8 cellular contexts compared by ENCODE assay signal in the genomic region with DNA sequence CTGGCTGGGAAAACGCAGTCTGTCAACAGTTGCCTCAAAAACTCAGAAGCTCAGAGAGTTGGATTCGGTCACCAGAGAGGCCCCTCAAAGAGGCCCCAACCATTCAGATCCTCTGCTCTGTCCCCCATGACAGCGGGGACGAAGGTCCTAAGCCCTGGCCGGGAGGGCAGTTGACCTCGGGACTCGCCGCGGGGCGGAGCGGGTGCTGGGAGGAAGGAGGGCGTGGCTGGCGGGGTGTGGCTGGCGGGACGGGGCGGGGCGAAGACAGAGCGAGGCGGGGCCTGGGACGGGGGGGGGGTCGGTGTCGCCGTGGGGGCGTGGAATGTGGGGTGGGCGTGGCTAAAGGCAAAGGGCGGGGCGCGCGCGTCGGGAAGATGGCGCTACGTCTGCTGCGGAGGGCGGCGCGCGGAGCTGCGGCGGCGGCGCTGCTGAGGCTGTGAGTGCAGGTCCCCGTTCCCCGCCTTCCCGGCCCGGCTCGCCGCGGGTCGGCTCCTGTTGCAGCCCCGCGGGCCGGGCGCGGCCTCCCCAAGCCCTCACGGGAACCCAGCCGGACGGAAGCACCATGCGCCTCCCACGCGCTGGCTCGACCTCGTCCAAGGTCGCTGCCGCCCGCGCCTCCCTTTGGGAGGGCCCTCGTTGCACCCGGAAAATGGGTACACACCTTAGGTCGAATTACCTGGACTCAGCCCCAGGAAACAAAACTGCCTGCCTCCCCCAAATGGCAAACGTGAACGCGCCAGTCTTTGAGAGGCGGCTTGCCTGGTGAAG. TPM values are rescaled to one million over a fixed set of nuclear protein-coding genes. Genes with fewer than 3 reads are reported as not detected.
DNase-seq lines count a peak whose midpoint lies in the region; ATAC-seq and TF ChIP-seq lines count a peak whose summit lies in the region.

A gene (plus strand): TSS at position 369 of the 768 bp plus-strand sequence.

- H3K4me3 ChIP-seq in ectodermal cell (ENCODE audit: insufficient read depth, low read depth, low read length): peak within 1 kb of the TSS; percentile 83

- H3K27me3 Mint-ChIP-seq in activated CD8-positive, alpha-beta T cell treated with anti-CD3 and anti-CD28 coated beads, Interleukin-2, amount 10 ng/mL, durations not matched to agents 7 days and 5 days (ENCODE audit: low read depth): peaks cover 2% of the 10 kb centered on the region

- H3K27me3 ChIP-seq in ectodermal cell (ENCODE audit: control insufficient read depth, insufficient read depth, low read length, poor library complexity, severe bottlenecking): peaks cover 3% of the 10 kb centered on the region

- peak within 1 kb of the TSS; percentile 80 for H3K4me3 Mint-ChIP-seq in activated CD8-positive, alpha-beta T cell treated with anti-CD3 and anti-CD28 coated beads, Interleukin-2, amount 10 ng/mL, durations not matched to agents 7 days and 5 days

- POLR2A ChIA-PET in activated CD8-positive, alpha-beta T cell treated with anti-CD3 and anti-CD28 coated beads, Interleukin-2, amount 10 ng/mL, durations not matched to agents 7 days and 5 days (lab: Charles Lee): interaction anchor here (0.6 to 1.1 kb wide), 4 partner anchors 19 to 1065 kb away, joined by 3 to 4 read pairs (median 3); no protein-coding TSS in a partner anchor

- 0 out of 2 replicates have a peak, but pooled peaks have one; percentile 11 for TF ChIP-seq CTCF in C4-2B (conservative IDR thresholded peaks at IDR 0.05)

- peak within 1 kb of the TSS; percentile 93 for H3K27ac Mint-ChIP-seq in activated CD8-positive, alpha-beta T cell treated with anti-CD3 and anti-CD28 coated beads, Interleukin-2, amount 10 ng/mL, durations not matched to agents 7 days and 5 days

- CTCF ChIA-PET in activated CD8-positive, alpha-beta T cell treated with anti-CD3 and anti-CD28 coated beads, Interleukin-2, amount 10 ng/mL, durations not matched to agents 7 days and 5 days (lab: Charles Lee): interaction anchor here (0.6 to 2.5 kb wide), 12 partner anchors 9 to 909 kb away, joined by 3 to 17 read pairs (median 3); no protein-coding TSS in a partner anchor

- 1% methylated on average over 74 of the region's 74 CpGs for WGBS in ectodermal cell, 2 experiments

- peak; percentile 78 for ATAC-seq in HG03442 (IDR thresholded peaks at IDR 0.05; ENCODE audit: unreplicated experiment)
- peak; percentile 91 for ATAC-seq in activated CD8-positive, alpha-beta T cell treated with anti-CD3 and anti-CD28 coated beads, Interleukin-2, amount 10 ng/mL, durations not matched to agents 7 days and 5 days

- H3K27ac ChIP-seq in C4-2B: peak within 1 kb of the TSS; percentile 84
- H3K27ac ChIP-seq in ectodermal cell (ENCODE audit: insufficient read depth, low read depth, low read length, poor library complexity, severe bottlenecking): peak within 1 kb of the TSS; percentile 52

- peaks cover 3% of the 10 kb centered on the region for H3K36me3 Mint-ChIP-seq in activated CD8-positive, alpha-beta T cell treated with anti-CD3 and anti-CD28 coated beads, Interleukin-2, amount 10 ng/mL, durations not matched to agents 7 days and 5 days (ENCODE audit: low read depth)

- H3K4me1 ChIP-seq in ectodermal cell (ENCODE audit: control insufficient read depth, insufficient read depth, low read length): peaks cover 5% of the 10 kb centered on the region

- no peaks in the 10 kb centered on the region for H3K9me3 Mint-ChIP-seq in activated CD8-positive, alpha-beta T cell treated with anti-CD3 and anti-CD28 coated beads, Interleukin-2, amount 10 ng/mL, durations not matched to agents 7 days and 5 days (ENCODE audit: insufficient read depth)

- no peaks in the 10 kb centered on the region for H3K9me3 ChIP-seq in ectodermal cell (ENCODE audit: control insufficient read depth, low read length)

- DNase-seq in GM19240 (ENCODE audit: insufficient read length, low spot score) (peak; percentile 53), NCI-H748 treated with DMSO at 0.1 percent for 48 hours (lab: John Stamatoyannopoulos, UW) (peak; percentile 69), medulla oblongata (ENCODE audit: extremely low spot score) (peak; percentile 92)
- peak; percentile 92 for DNase-seq in activated CD8-positive, alpha-beta T cell treated with anti-CD3 and anti-CD28 coated beads, Interleukin-2, amount 10 ng/mL, durations not matched to agents 7 days and 5 days
- DNase-seq in stimulated activated CD8-positive, alpha-beta memory T cell treated with anti-CD3 and anti-CD28 coated beads, Interleukin-12 subunit alpha, Interleukin-12 subunit beta, amount 100 ng/mL, for 1 hour (ENCODE audit: low read depth): peak; percentile 86

- peaks cover 38% of the 10 kb centered on the region for H3K4me1 Mint-ChIP-seq in activated CD8-positive, alpha-beta T cell treated with anti-CD3 and anti-CD28 coated beads, Interleukin-2, amount 10 ng/mL, durations not matched to agents 7 days and 5 days (ENCODE audit: low read depth)

- no peaks in the 10 kb centered on the region for H3K36me3 ChIP-seq in ectodermal cell (ENCODE audit: control insufficient read depth, insufficient read depth, low read length)

RNA-seq across cellular contexts. Expression of the gene that starts here (rescaled TPM):
- total RNA-seq in activated CD8-positive, alpha-beta T cell treated with anti-CD3 and anti-CD28 coated beads, Interleukin-2, amount 10 ng/mL, durations not matched to agents 7 days and 5 days: 1 to 10 TPM; 6.0 to 8.2 TPM
- 17.6 TPM for polyA plus RNA-seq in ectodermal cell (2013, experiment 1 of 4)
- polyA plus RNA-seq in ectodermal cell (2013, experiment 2 of 4): 19.5 TPM
- polyA plus RNA-seq in ectodermal cell (2013, experiment 3 of 4): 16.0 TPM
- 15.4 TPM for polyA plus RNA-seq in ectodermal cell (2013, experiment 4 of 4)

Comparison
In these comparisons a context has a peak if more than half of its experiments do, and no peak if none do; other contexts are left out.
1. Peak in every context shown above with its lines: DNase-seq, ATAC-seq, H3K4me3 ChIP-seq and H3K27ac ChIP-seq.